ENCODE assay signal across 8 cellular contexts in genomic region chr4:143337600-143338287, GRCh38. TPM values are rescaled to one million over a fixed set of nuclear protein-coding genes. Genes with fewer than 3 reads are reported as not detected.
DNase-seq lines count a peak whose midpoint lies in the region; ATAC-seq, FAIRE-seq and TF ChIP-seq lines count a peak whose summit lies in the region.

No MANE protein-coding gene starts in this region.

- TF ChIP-seq EP300 in GM12878 (IDR thresholded peaks at IDR 0.05; ENCODE audit: borderline replicate concordance in 1 of 2, control insufficient read depth in 1 of 2, low read depth in 2 of 2, low read length in 2 of 2), result no peak

- peaks cover 2% of the 10 kb centered on the region; the same call in 1 of the 2 replicates for H4K20me1 ChIP-seq in GM12878 (ENCODE audit: control insufficient read depth, insufficient read depth)

- no peaks in the 10 kb centered on the region; the same call in 1 of the 2 replicates for H3K79me2 ChIP-seq in GM12878 (ENCODE audit: control insufficient read depth, insufficient read depth, low read length)

- no peak for TF ChIP-seq POLR2A in GM12878 (IDR thresholded peaks at IDR 0.05; ENCODE audit: low read depth, low read length)

- H3K36me3 ChIP-seq in MG63 (no peaks in the 10 kb centered on the region), GM12878 (ENCODE audit: control insufficient read depth in 2 of 2, insufficient read depth in 2 of 2, low read length in 1 of 2) (no peaks in the 10 kb centered on the region), iPS-18a (ENCODE audit: control insufficient read depth, low read depth, low read length) (no peaks in the 10 kb centered on the region)

- under 1% methylated on average over 25 of the region's 25 CpGs for WGBS in GM12878 (ENCODE audit: insufficient coverage, insufficient replicate concordance, low lambda C conversion rate, missing lambda C conversion rate)

- TF ChIP-seq RAD21 in GM12878 (IDR thresholded peaks at IDR 0.05; ENCODE audit: insufficient read depth, low read depth, low read length), result no peak

- H3K4me1 ChIP-seq in GM12878 (ENCODE audit: control insufficient read depth, insufficient read depth, low read length) (no peaks in the 10 kb centered on the region; the same call in 1 of the 2 replicates), iPS-18a (ENCODE audit: control insufficient read depth, low read depth, low read length) (peaks cover 7% of the 10 kb centered on the region)

- DNase-seq in GDM1 (lab: John Stamatoyannopoulos, UW) (peak; percentile 30), MG63 (peak; percentile 23), GM12878 (ENCODE audit: low read depth, low spot score) (no peak), sciatic nerve (ENCODE audit: low spot score) (peak; percentile 77), NCI-H1048 (lab: John Stamatoyannopoulos, UW) (no peak)

- SMC1A ChIA-PET in GM12878 (lab: Charles Lee; ENCODE audit: uncharacterized antibody, unreplicated experiment), result interaction anchor here (0.7 to 8.0 kb wide), 15 partner anchors 7 to 149 kb away, joined by 3 to 62 read pairs (median 5); no protein-coding TSS in a partner anchor

- H3K9me3 ChIP-seq in MG63 (no peaks in the 10 kb centered on the region), GM12878 (replicated peaks; ENCODE audit: control insufficient read depth, insufficient read depth, low read length) (no peaks in the 10 kb centered on the region), iPS-18a (ENCODE audit: control insufficient read depth, low read depth, low read length) (no peaks in the 10 kb centered on the region)

- RAD21 ChIA-PET in GM12878 (lab: Charles Lee; ENCODE audit: unreplicated experiment), result interaction anchor here (0.9 to 5.7 kb wide), 9 partner anchors 11 to 80 kb away, joined by 3 to 61 read pairs (median 5); no protein-coding TSS in a partner anchor

- CTCF ChIA-PET in GM12878 (lab: Yijun Ruan, JAX), result interaction anchor here (0.5 to 4.1 kb wide), 17 partner anchors 8 to 223 kb away, joined by 3 to 38 read pairs (median 3); no protein-coding TSS in a partner anchor

- H3K4me2 ChIP-seq in GM12878 (ENCODE audit: control insufficient read depth, insufficient read depth), result peak overlapping the region; percentile 89

- no peak for FAIRE-seq in GM12878 (lab: Jason Lieb, UNC)

- H3K4me3 ChIP-seq in MG63 (peak overlapping the region; percentile 66), GM12878 (peak overlapping the region; percentile 84), iPS-18a (ENCODE audit: low read length) (peak overlapping the region; percentile 94)

- POLR2A ChIA-PET in GM12878 (lab: Charles Lee), result interaction anchor here (0.7 to 9.7 kb wide), 6 partner anchors 17 to 122 kb away, joined by 3 to 94 read pairs (median 8); no protein-coding TSS in a partner anchor

- H3K27ac ChIP-seq in GM12878 (ENCODE audit: control insufficient read depth, insufficient read depth), result no peak overlapping the region
- no peak overlapping the region for H3K27ac ChIP-seq in iPS-18a (ENCODE audit: low read length)

- no peak overlapping the region for H2AFZ ChIP-seq in GM12878 (ENCODE audit: control insufficient read depth, low read depth, low read length)

- peak; percentile 4 for ATAC-seq in GM12878
- ATAC-seq in sciatic nerve, result peak; percentile 31
- no peak for ATAC-seq in GM19023 (IDR thresholded peaks at IDR 0.05; ENCODE audit: unreplicated experiment)
- ATAC-seq in GM19452 (IDR thresholded peaks at IDR 0.05; ENCODE audit: unreplicated experiment), result no peak

- in situ Hi-C loops in GM12878 (cut with MboI), result no loop called here

- no TSS peak for BruUV-seq in GM12878 (replicated peaks; lab: Mats Ljungman, UMichigan)

- intact Hi-C loops in GM12878 (cut with micrococcal nuclease; ENCODE audit: unreplicated experiment) (loop anchor here (2.0 to 5.0 kb wide), 3 partner anchors 21 to 150 kb away; no protein-coding TSS in a partner anchor), sciatic nerve (cut with DNase I) (loop anchor here (5.0 to 10.0 kb wide), 2 partner anchors 143 to 145 kb away; no protein-coding TSS in a partner anchor)

- TF ChIP-seq CTCF in GM12878 (IDR thresholded peaks at IDR 0.05 in 2 of 3, conservative IDR thresholded peaks at IDR 0.05 in 1 of 3; ENCODE audit: control insufficient read depth in 2 of 3, extremely low read depth in 1 of 3, insufficient read depth in 1 of 3, low read depth in 3 of 3, low read length in 3 of 3), result no peak

- H3K9ac ChIP-seq in GM12878 (ENCODE audit: control insufficient read depth, insufficient read depth, low read length), result no peak overlapping the region
- peak overlapping the region; percentile 60 for H3K9ac ChIP-seq in iPS-18a (ENCODE audit: low read length)

- H3K27me3 ChIP-seq in MG63, result no peaks in the 10 kb centered on the region
- H3K27me3 ChIP-seq in GM12878 (replicated peaks in 1 of 2; ENCODE audit: control insufficient read depth in 2 of 2, insufficient read depth in 2 of 2, low read length in 1 of 2), result 0 out of 4 replicates have a peak, but pooled peaks cover 1 to 3% of the 10 kb centered on the region in 2 experiments
- peaks cover 12% of the 10 kb centered on the region for H3K27me3 ChIP-seq in iPS-18a (ENCODE audit: control insufficient read depth, insufficient read depth, low read length)

TF ChIP-seq in GM12878, 131 proteins besides CTCF, POLR2A, EP300 and RAD21 (continues in another document):
- TF ChIP-seq LARP7 (IDR thresholded peaks at IDR 0.05), result 0 out of 2 replicates have a peak, but pooled peaks have one; percentile 16
- 0 out of 2 replicates have a peak, but pooled peaks have one; percentile 24 for TF ChIP-seq NBN (IDR thresholded peaks at IDR 0.05)
- no peak for TF ChIP-seq ZNF384 (IDR thresholded peaks at IDR 0.05; ENCODE audit: borderline replicate concordance, low read depth, low read length)
- TF ChIP-seq REST (IDR thresholded peaks at IDR 0.05; ENCODE audit: low read depth, low read length), result no peak
- TF ChIP-seq IKZF1 (conservative IDR thresholded peaks at IDR 0.05), result peak; percentile 20; the same call in 1 of the 2 replicates
- TF ChIP-seq RUNX3 (IDR thresholded peaks at IDR 0.05; ENCODE audit: low read length), result peak; percentile 45; the same call in 1 of the 2 replicates
- TF ChIP-seq MYC (IDR thresholded peaks at IDR 0.05; ENCODE audit: insufficient read depth, insufficient read length, insufficient replicate concordance, low read length, severe bottlenecking), result no peak
- TF ChIP-seq IKZF2 (IDR thresholded peaks at IDR 0.05), result peak in 1 of 2 experiments; percentile 45; a peak in 1 of 4 replicates
- TF ChIP-seq SIX5 (IDR thresholded peaks at IDR 0.05; ENCODE audit: low read depth, low read length, severe bottlenecking), result no peak
- no peak for TF ChIP-seq ETV6 (conservative IDR thresholded peaks at IDR 0.05 in 1 of 2, IDR thresholded peaks at IDR 0.05 in 1 of 2; ENCODE audit: borderline replicate concordance in 1 of 2, low read depth in 1 of 2)
- 0 out of 2 replicates have a peak, but pooled peaks have one; percentile 37 for TF ChIP-seq EZH2 (IDR thresholded peaks at IDR 0.05; ENCODE audit: borderline replicate concordance, control insufficient read depth, low read depth, low read length)

RNA-seq across cellular contexts. Expression of gene GAB1, which starts 1.1 kb away (rescaled TPM):
- 1.2 and 3.4 TPM in 2 replicates for total RNA-seq in MG63 (2014; rRNA removed; shearing (Covaris generic); ENCODE audit: low replicate concordance)
- total RNA-seq in GM12878 (2013; cell fraction: nucleolus; rRNA removed), result 7.7 and 9.2 TPM in 2 replicates
- total RNA-seq in GM12878 (2014; rRNA removed) (2.2 and 3.0 TPM in 2 replicates), GM12878 (2014; rRNA removed; fragmentation: Illumina TruSeq; extraction: Trizol) (4.2 and 4.6 TPM in 2 replicates), GM12878 (2021) (3.4 and 5.3 TPM in 2 replicates), sciatic nerve (279 TPM)
- 2.2 TPM for polyA plus RNA-seq in GM12878 (2011; ENCODE audit: low read depth)
- polyA plus RNA-seq in GM12878 (2011; rRNA removed) (5.3 and 6.0 TPM in 2 replicates), GM12878 (2014; fragmentation: Illumina TruSeq; extraction: Trizol) (3.7 and 4.4 TPM in 2 replicates), GM12878 (2014; fragmentation: Nextera tagmentation; extraction: Ambion mirVana) (under 1 TPM; 0.37 to 0.60 TPM), GM12878 (2014; rRNA removed) (1.7 and 2.1 TPM in 2 replicates), GM12878 (2016; fragmentation: Nextera tagmentation; extraction: Ambion mirVana) (1 to 10 TPM; 3.1 to 3.3 TPM)
- 2.2 and 2.9 TPM in 2 replicates for polyA plus RNA-seq in GM12878 (2011; cell fraction: cytosol; rRNA removed)
- 8.0 and 14.1 TPM in 2 replicates for polyA plus RNA-seq in GM12878 (2011; cell fraction: nucleus; rRNA removed)
- 3.1 and 3.9 TPM in 2 replicates for polyA plus RNA-seq in GM12878 (2012)
- polyA minus RNA-seq in GM12878 (2011; rRNA and poly(A)+ RNA removed), result 7.6 and 15.0 TPM in 2 replicates
- polyA minus RNA-seq in GM12878 (2011; cell fraction: cytosol; rRNA and poly(A)+ RNA removed), result 2.1 and 3.7 TPM in 2 replicates
- polyA minus RNA-seq in GM12878 (2011; cell fraction: nucleus; rRNA and poly(A)+ RNA removed), result 19.2 and 29.5 TPM in 2 replicates

Comparison
In these comparisons a context has a peak if more than half of its experiments do, and no peak if none do; other contexts are left out.
1. DNase-seq: peak in GDM1 (single experiment), MG63 (single experiment) and sciatic nerve (single experiment); none in GM12878 (single experiment) and NCI-H1048 (single experiment).
2. ATAC-seq: peak in GM12878 (single experiment) and sciatic nerve (single experiment); none in GM19023 (single experiment) and GM19452 (single experiment).
3. RNA of gene GAB1, which starts 1.1 kb away (total RNA-seq): 279 TPM in sciatic nerve (single experiment); 2.2 to 9.2 TPM in GM12878 and 1.2 to 3.4 TPM in MG63; every median in the first group is over 10 times any median in the second.
4. Peak in every context shown above with its lines, with median percentiles within 50 percentile points of each other: H3K4me3 ChIP-seq.